ENCODE assay signal across 8 cellular contexts in genomic region chr20:50932016-50932338, GRCh38. TPM values are rescaled to one million over a fixed set of nuclear protein-coding genes. Genes with fewer than 3 reads are reported as not detected.
DNase-seq lines count a peak whose midpoint lies in the region; ATAC-seq, FAIRE-seq and TF ChIP-seq lines count a peak whose summit lies in the region.

No MANE protein-coding gene starts in this region.

- H3K9me2 ChIP-seq in DOHH2 (replicated peaks; ENCODE audit: control insufficient read depth, low read length) = no peaks in the 10 kb centered on the region

- peaks cover 19% of the 10 kb centered on the region for H4K20me1 ChIP-seq in DOHH2 (ENCODE audit: control insufficient read depth, insufficient read depth, low read depth, low read length)

- peak overlapping the region; percentile 50 for H3K9ac ChIP-seq in NT2/D1 (ENCODE audit: insufficient read length, low read depth)

- peaks cover 43% of the 10 kb centered on the region for H3K79me2 ChIP-seq in DOHH2 (ENCODE audit: control insufficient read depth, low read length)

- H3K9me3 ChIP-seq in DOHH2 (ENCODE audit: control insufficient read depth, insufficient read depth, low read length) (no peaks in the 10 kb centered on the region), NT2/D1 (ENCODE audit: insufficient read depth, low read length) (peaks cover 11% of the 10 kb centered on the region; the same call in 1 of the 2 replicates), pancreas (no peaks in the 10 kb centered on the region)

- H3K4me1 ChIP-seq in DOHH2 (ENCODE audit: control insufficient read depth, low read length) = peaks cover 37% of the 10 kb centered on the region
- H3K4me1 ChIP-seq in NT2/D1 (ENCODE audit: insufficient read depth, insufficient read length) = peaks cover 3% of the 10 kb centered on the region
- peaks cover 0 to 23% (median 10%) of the 10 kb centered on the region in 3 donors for H3K4me1 ChIP-seq in pancreas

- H3K36me3 ChIP-seq in DOHH2 (ENCODE audit: control insufficient read depth, low read length) (peaks cover 83% of the 10 kb centered on the region), NT2/D1 (ENCODE audit: insufficient read depth, insufficient read length, low read length) (peaks cover 72% of the 10 kb centered on the region), pancreas (peaks cover 0 to 24% (median 5%) of the 10 kb centered on the region in 3 donors)

- H3K4me3 ChIP-seq in DOHH2 (ENCODE audit: low read length) (peak overlapping the region; percentile 68), NT2/D1 (ENCODE audit: insufficient read length, low read depth) (peak overlapping the region; percentile 16), pancreas (peak overlapping the region; percentile 31 to 77 (median 59))

- no peak for DNase-seq in NT2/D1 (ENCODE audit: low read depth, low spot score)
- DNase-seq in effector memory CD8-positive, alpha-beta T cell = no peak
- DNase-seq in pancreas = no peak
- DNase-seq in occipital lobe (lab: John Stamatoyannopoulos, UW) = no peak
- no peak for DNase-seq in GM12891 (ENCODE audit: insufficient read length, low spot score)

- intact Hi-C loops in pancreas (cut with DNase I) = no loop called here

- H3K27me3 ChIP-seq in DOHH2 (ENCODE audit: control insufficient read depth, low read length) = no peaks in the 10 kb centered on the region
- H3K27me3 ChIP-seq in NT2/D1 (ENCODE audit: insufficient read depth, insufficient read length) = no peaks in the 10 kb centered on the region
- H3K27me3 ChIP-seq in pancreas = no peaks in the 10 kb centered on the region

- TF ChIP-seq CTCF in DOHH2 (IDR thresholded peaks at IDR 0.05; ENCODE audit: low read depth, low read length, poor library complexity, severe bottlenecking) = no peak
- no peak for TF ChIP-seq CTCF in pancreas (IDR thresholded peaks at IDR 0.05)

- H3K4me3 Mint-ChIP-seq in effector memory CD8-positive, alpha-beta T cell = peak overlapping the region; percentile 96 to 99

- 55% methylated on average over 6 of the region's 6 CpGs for WGBS in pancreas, 2 donors

- H3K9me3 Mint-ChIP-seq in effector memory CD8-positive, alpha-beta T cell = no peaks in the 10 kb centered on the region

- peaks cover 28 to 31% of the 10 kb centered on the region in 2 donors for H3K4me1 Mint-ChIP-seq in effector memory CD8-positive, alpha-beta T cell (ENCODE audit: low read depth in 2 of 2)

- no peak for ATAC-seq in effector memory CD8-positive, alpha-beta T cell (replicated peaks)
- no peak for ATAC-seq in pancreas
- ATAC-seq in HG03196 (IDR thresholded peaks at IDR 0.05; ENCODE audit: unreplicated experiment) = no peak
- no peak for ATAC-seq in HG03280 (IDR thresholded peaks at IDR 0.05; ENCODE audit: unreplicated experiment)

- H3K36me3 Mint-ChIP-seq in effector memory CD8-positive, alpha-beta T cell (ENCODE audit: insufficient read depth) = peaks cover 71% of the 10 kb centered on the region

- peaks cover 35% of the 10 kb centered on the region for H3F3A ChIP-seq in DOHH2 (ENCODE audit: control insufficient read depth, insufficient read depth)

- H3K27ac Mint-ChIP-seq in effector memory CD8-positive, alpha-beta T cell = peak overlapping the region; percentile 98

- peak overlapping the region; percentile 60 for H3K4me2 ChIP-seq in DOHH2 (ENCODE audit: low read length)

- no peaks in the 10 kb centered on the region for H3K27me3 Mint-ChIP-seq in effector memory CD8-positive, alpha-beta T cell

- peak overlapping the region; percentile 73 for H3K27ac ChIP-seq in DOHH2 (ENCODE audit: low read depth, low read length)
- H3K27ac ChIP-seq in pancreas = peak overlapping the region; percentile 99

- no peak for TF ChIP-seq POLR2A in GM12891 (IDR thresholded peaks at IDR 0.05; ENCODE audit: low read depth, low read length)

- no peak for FAIRE-seq in pancreas (lab: Jason Lieb, UNC)
- no peak for FAIRE-seq in GM12891 (lab: Jason Lieb, UNC)

TF ChIP-seq in GM12891, 5 proteins besides CTCF, POLR2A, EP300 and RAD21:
- TF ChIP-seq POLR2AphosphoS5 (IDR thresholded peaks at IDR 0.05; ENCODE audit: low read depth, low read length) (no peak), TAF1 (IDR thresholded peaks at IDR 0.05; ENCODE audit: low read depth, low read length) (no peak), PAX5 (IDR thresholded peaks at IDR 0.05; ENCODE audit: insufficient read depth, low read length, severe bottlenecking) (no peak), SPI1 (IDR thresholded peaks at IDR 0.05; ENCODE audit: low read depth, low read length) (no peak), POU2F2 (IDR thresholded peaks at IDR 0.05; ENCODE audit: low read depth, low read length) (no peak)

RNA-seq across cellular contexts. Expression of gene ADNP, which starts 0.7 kb away (rescaled TPM):
- 10 to 100 TPM; 18.7 to 33.8 (median 20.5) TPM for total RNA-seq in pancreas
- 10 to 100 TPM; 17.8 to 21.5 TPM for polyA plus RNA-seq in pancreas
- total RNA-seq in occipital lobe = 75.5 TPM
- 20.3 TPM for polyA plus RNA-seq in GM12891 (2012; ENCODE audit: low read depth, missing spikeins)

RNA-seq across cellular contexts. Expression of gene DPM1, which starts 26.4 kb away (rescaled TPM):
- total RNA-seq in pancreas (10 to 100 TPM; 16.1 to 24.0 (median 17.8) TPM), occipital lobe (42.6 TPM)
- 10 to 100 TPM; 13.6 to 34.8 TPM for polyA plus RNA-seq in pancreas
- polyA plus RNA-seq in GM12891 (2012; ENCODE audit: low read depth, missing spikeins) = 54.4 TPM

RNA-seq across cellular contexts. Expression of gene MOCS3, which starts 26.6 kb away (rescaled TPM):
- total RNA-seq in pancreas (1 to 10 TPM; 1.3 to 2.3 (median 1.8) TPM), occipital lobe (10.3 TPM)
- 1 to 10 TPM in 1 of 2 donors, under 1 TPM in 1; 0.72 to 1.9 TPM for polyA plus RNA-seq in pancreas
- polyA plus RNA-seq in GM12891 (2012; ENCODE audit: low read depth, missing spikeins) = 1.6 TPM

Comparison
In these comparisons a context has a peak if more than half of its experiments do, and no peak if none do; other contexts are left out.
1. H3K4me3 ChIP-seq: peak in every context shown above with its lines; median percentile 68 in DOHH2; 59 in pancreas; 16 in NT2/D1.